In genomic region chr5:143239877-143240518, GRCh38 we compare ENCODE assay signal across 27 cellular contexts.
"Had no signal": no experiment of that assay in that cellular context is flagged by ENCODE, and none has a peak within 500 bp of the region (broad histone marks: within the 10 kb centered on the region; RNA-seq: fewer than 3 reads in every experiment).

No MANE protein-coding gene starts in this region.

- H3K4me1 ChIP-seq: neural progenitor cell had no signal

- DNase-seq: activated CD4-positive, alpha-beta T cell treated with anti-CD3 and anti-CD28 coated beads for 48 hours; activated CD4-positive, alpha-beta T cell treated with anti-CD3 and anti-CD28 coated beads, Interleukin-2, amount 50 U/mL, for 48 hours; activated CD8-positive, alpha-beta memory T cell treated with anti-CD3 and anti-CD28 coated beads for 24 hours; activated CD8-positive, alpha-beta memory T cell treated with anti-CD3 and anti-CD28 coated beads, Interleukin-2, amount 50 U/mL, for 4 hours; activated gamma-delta T cell; activated naive CD4-positive, alpha-beta T cell treated with anti-CD3 and anti-CD28 coated beads, Interleukin-2, amount 50 U/mL, for 16 hours; activated T-cell treated with anti-CD3 and anti-CD28 coated beads, Interleukin-2, amount 50 U/mL, for 24 hours; amniotic stem cell; caudate nucleus; cortex of kidney; effector memory CD8-positive, alpha-beta T cell; erythroblast; head of caudate nucleus; hippocampal formation; lower lobe of right lung; mesendoderm; natural killer cell; occipital lobe; posterior cingulate gyrus; right cardiac atrium; spleen; stimulated activated naive CD4-positive, alpha-beta T cell treated with Interleukin-2 at 50 U/mL for 16 hours; T1000; WERI-Rb-1 had no signal

- H3K27me3 ChIP-seq: neural progenitor cell, spleen, tibial nerve had no signal

- H3K4me3 ChIP-seq: lower lobe of right lung, neural progenitor cell, spleen, tibial nerve had no signal

- H3K9me3 ChIP-seq: lower lobe of right lung, tibial nerve had no signal

- ATAC-seq: activated CD4-positive, CD25-positive, alpha-beta regulatory T cell treated with anti-CD3 and anti-CD28 coated beads, Interleukin-2, amount 50 U/mL, for 24 hours; effector memory CD8-positive, alpha-beta T cell; lower lobe of right lung; natural killer cell; right cardiac atrium had no signal

- H3K36me3 ChIP-seq: lower lobe of right lung, neural progenitor cell, spleen, tibial nerve, WERI-Rb-1 had no signal

- H3K27ac ChIP-seq: lower lobe of right lung, neural progenitor cell, spleen, tibial nerve, WERI-Rb-1 had no signal
